8 cellular contexts compared by ENCODE assay signal in genomic region chr19:13906910-13907309, GRCh38. TPM values are rescaled to one million over a fixed set of nuclear protein-coding genes. Genes with fewer than 3 reads are reported as not detected.
DNase-seq lines count a peak whose midpoint lies in the region; ATAC-seq and TF ChIP-seq lines count a peak whose summit lies in the region.

No MANE protein-coding gene starts in this region.

- DNase-seq in AG10803 (ENCODE audit: low read depth): no peak
- no peak for DNase-seq in natural killer cell
- no peak for DNase-seq in activated gamma-delta T cell treated with Interleukin-2 at 50 U/mL for 16 hours

- peak overlapping the region; percentile 59 for H3K4me2 ChIP-seq in KMS-11

- no peaks in the 10 kb centered on the region for H3K9me3 Mint-ChIP-seq in dendritic cell treated with granulocyte-macrophage colony-stimulating factor and Interleukin-4, amounts not matched to agents 40 ng/mL and 50 ng/mL, for 4 days
- H3K9me3 Mint-ChIP-seq in natural killer cell: no peaks in the 10 kb centered on the region

- H3K79me2 ChIP-seq in KMS-11 (ENCODE audit: insufficient read depth, low read depth): no peaks in the 10 kb centered on the region

- H3K4me3 ChIP-seq in AG10803 (ENCODE audit: low read length) (peak overlapping the region; percentile 78), KMS-11 (IDR thresholded peaks at IDR 0.05; ENCODE audit: insufficient read depth, low read depth, low read length) (no peak overlapping the region)

- H3K27ac Mint-ChIP-seq in dendritic cell treated with granulocyte-macrophage colony-stimulating factor and Interleukin-4, amounts not matched to agents 40 ng/mL and 50 ng/mL, for 4 days: peak overlapping the region; percentile 85
- H3K27ac Mint-ChIP-seq in natural killer cell: peak overlapping the region; percentile 41 to 95

- H3K9ac ChIP-seq in KMS-11: peak overlapping the region; percentile 67; the same call in 1 of the 2 replicates

- no peaks in the 10 kb centered on the region for H3K27me3 Mint-ChIP-seq in dendritic cell treated with granulocyte-macrophage colony-stimulating factor and Interleukin-4, amounts not matched to agents 40 ng/mL and 50 ng/mL, for 4 days
- H3K27me3 Mint-ChIP-seq in natural killer cell (ENCODE audit: low read depth in 2 of 2): no peaks in the 10 kb centered on the region

- intact Hi-C loops in dendritic cell treated with granulocyte-macrophage colony-stimulating factor and Interleukin-4, amounts not matched to agents 40 ng/mL and 50 ng/mL, for 4 days (cut with micrococcal nuclease): no loop called here
- intact Hi-C loops in natural killer cell (cut with micrococcal nuclease): loop anchor here (2.0 kb wide), 1 partner anchor 46 kb away; the partner anchor contains the start of gene DCAF15

- no peaks in the 10 kb centered on the region for H3K36me3 ChIP-seq in KMS-11 (ENCODE audit: insufficient read depth)

- peaks cover 33% of the 10 kb centered on the region for H3K36me3 Mint-ChIP-seq in dendritic cell treated with granulocyte-macrophage colony-stimulating factor and Interleukin-4, amounts not matched to agents 40 ng/mL and 50 ng/mL, for 4 days (ENCODE audit: low read depth)
- no peaks in the 10 kb centered on the region for H3K36me3 Mint-ChIP-seq in natural killer cell

- no peak for ATAC-seq in natural killer cell
- ATAC-seq in HG02610 (IDR thresholded peaks at IDR 0.05; ENCODE audit: unreplicated experiment): no peak
- no peak for ATAC-seq in GM21786 (IDR thresholded peaks at IDR 0.05; ENCODE audit: unreplicated experiment)
- ATAC-seq in GM18867 (IDR thresholded peaks at IDR 0.05; ENCODE audit: unreplicated experiment): no peak

- no peaks in the 10 kb centered on the region for H4K20me1 ChIP-seq in KMS-11 (ENCODE audit: insufficient read depth)

- peak overlapping the region; percentile 91 for H3K4me3 Mint-ChIP-seq in dendritic cell treated with granulocyte-macrophage colony-stimulating factor and Interleukin-4, amounts not matched to agents 40 ng/mL and 50 ng/mL, for 4 days
- H3K4me3 Mint-ChIP-seq in natural killer cell: peak overlapping the region; percentile 87

- peaks cover 31% of the 10 kb centered on the region for H3K4me1 Mint-ChIP-seq in dendritic cell treated with granulocyte-macrophage colony-stimulating factor and Interleukin-4, amounts not matched to agents 40 ng/mL and 50 ng/mL, for 4 days (ENCODE audit: low read depth)
- peaks cover 13 to 15% of the 10 kb centered on the region in 2 donors for H3K4me1 Mint-ChIP-seq in natural killer cell

- H3K27ac ChIP-seq in KMS-11: no peak overlapping the region

- no peak for TF ChIP-seq CTCF in AG10803 (conservative IDR thresholded peaks at IDR 0.05; ENCODE audit: low read length)
- no peak for TF ChIP-seq CTCF in KMS-11 (conservative IDR thresholded peaks at IDR 0.05; ENCODE audit: low read depth, low read length)
- no peak for TF ChIP-seq CTCF in natural killer cell (IDR thresholded peaks at IDR 0.05)

- H3K27me3 ChIP-seq in KMS-11 (ENCODE audit: insufficient read depth, low read depth): no peaks in the 10 kb centered on the region

- peaks cover 7% of the 10 kb centered on the region for H3K4me1 ChIP-seq in KMS-11 (ENCODE audit: low read depth, poor library complexity, severe bottlenecking)

- H2AFZ ChIP-seq in KMS-11 (ENCODE audit: low read depth): 0 out of 2 replicates have a peak overlapping the region, but pooled peaks have one; percentile 62

RNA-seq across cellular contexts. Expression of gene CC2D1A, which starts 0.9 kb away (rescaled TPM):
- total RNA-seq in natural killer cell: 10 to 100 TPM; 42.8 to 49.3 (median 48.4) TPM

RNA-seq across cellular contexts. Expression of gene BRME1, which starts 1.0 kb away (rescaled TPM):
- 1 to 10 TPM; 3.8 to 7.7 (median 4.0) TPM for total RNA-seq in natural killer cell

RNA-seq across cellular contexts. Expression of gene NANOS3, which starts 30.0 kb away (rescaled TPM):
- 1 to 10 TPM; 2.6 to 6.3 (median 3.0) TPM for total RNA-seq in natural killer cell

RNA-seq across cellular contexts. Expression of gene PODNL1, which starts 31.3 kb away (rescaled TPM):
- total RNA-seq in natural killer cell: under 1 TPM in 1 of 3 donors, not detected in 2; 0.61 TPM

RNA-seq across cellular contexts. Expression of gene DCAF15, which starts 45.4 kb away (rescaled TPM):
- 100 to 1,000 TPM; 121 to 149 (median 124) TPM for total RNA-seq in natural killer cell
